In genomic region chr10:87089746-87090145, GRCh38 we compare ENCODE assay signal across 14 cellular contexts.
"Had no signal": no experiment of that assay in that cellular context is flagged by ENCODE, and none has a peak within 500 bp of the region (broad histone marks: within the 10 kb centered on the region; RNA-seq: fewer than 3 reads in every experiment).

No MANE protein-coding gene starts in this region.

- H3K27me3 ChIP-seq: dorsolateral prefrontal cortex, esophagus muscularis mucosa, heart left ventricle, sigmoid colon had no signal

- H3K4me3 ChIP-seq: esophagus muscularis mucosa, heart left ventricle, sigmoid colon, thoracic aorta had no signal

- H3K36me3 ChIP-seq: thoracic aorta had no signal

- DNase-seq: activated CD4-positive, alpha-beta T cell treated with anti-CD3 and anti-CD28 coated beads, Interleukin-2, amount 50 U/mL, for 1 hour; activated effector memory CD4-positive, alpha-beta T cell treated with Interleukin-2 at 50 U/mL for 16 hours; activated T-cell treated with anti-CD3 and anti-CD28 coated beads for 4 hours; amniotic stem cell; dorsolateral prefrontal cortex; foreskin melanocyte; heart left ventricle; sigmoid colon; stimulated activated CD4-positive, alpha-beta T cell treated with anti-CD3 and anti-CD28 coated beads, Interleukin-12 subunit alpha, Interleukin-12 subunit beta, amount 100 ng/mL, for 4 hours; stimulated activated naive CD8-positive, alpha-beta T cell treated with anti-CD3 and anti-CD28 coated beads, Interleukin-15, amount 100 ng/mL, for 72 hours; T-helper 1 cell had no signal

- H3K27me3 Mint-ChIP-seq: activated naive CD4-positive, alpha-beta T cell treated with anti-CD3 and anti-CD28 coated beads, Interleukin-2, amount 50 U/mL, for 24 hours; stimulated activated naive CD8-positive, alpha-beta T cell treated with anti-CD3 and anti-CD28 coated beads, Interleukin-15, amount 100 ng/mL, for 72 hours had no signal

- ATAC-seq: heart left ventricle; stimulated activated naive CD8-positive, alpha-beta T cell treated with anti-CD3 and anti-CD28 coated beads, Interleukin-15, amount 100 ng/mL, for 72 hours had no signal

- H3K4me3 Mint-ChIP-seq: activated naive CD4-positive, alpha-beta T cell treated with anti-CD3 and anti-CD28 coated beads, Interleukin-2, amount 50 U/mL, for 24 hours had no signal

- H3K27ac Mint-ChIP-seq: activated naive CD4-positive, alpha-beta T cell treated with anti-CD3 and anti-CD28 coated beads, Interleukin-2, amount 50 U/mL, for 24 hours had no signal

- H3K9me3 Mint-ChIP-seq: activated naive CD4-positive, alpha-beta T cell treated with anti-CD3 and anti-CD28 coated beads, Interleukin-2, amount 50 U/mL, for 24 hours; stimulated activated naive CD8-positive, alpha-beta T cell treated with anti-CD3 and anti-CD28 coated beads, Interleukin-15, amount 100 ng/mL, for 72 hours had no signal

- H3K9me3 ChIP-seq: esophagus muscularis mucosa, heart left ventricle, sigmoid colon, thoracic aorta had no signal

- H3K27ac ChIP-seq: esophagus muscularis mucosa, heart left ventricle, sigmoid colon, thoracic aorta had no signal
